8 cellular contexts compared by ENCODE assay signal in genomic region chr1:50968884-50969610, GRCh38. TPM values are rescaled to one million over a fixed set of nuclear protein-coding genes. Genes with fewer than 3 reads are reported as not detected.
DNase-seq lines count a peak whose midpoint lies in the region; ATAC-seq and TF ChIP-seq lines count a peak whose summit lies in the region.

No MANE protein-coding gene starts in this region.

- peak overlapping the region; percentile 83 for H3K4me3 ChIP-seq in AG04449 (ENCODE audit: low read depth, low read length)
- peak overlapping the region; percentile 74 to 85 (median 77) for H3K4me3 ChIP-seq in Peyer's patch
- H3K4me3 ChIP-seq in MM.1S (ENCODE audit: low read length): no peak overlapping the region

- H3K9me2 ChIP-seq in MM.1S (replicated peaks; ENCODE audit: insufficient read depth, low read length): no peaks in the 10 kb centered on the region

- peaks cover 7% of the 10 kb centered on the region for H3K27me3 Mint-ChIP-seq in activated naive CD8-positive, alpha-beta T cell treated with anti-CD3 and anti-CD28 coated beads, Interleukin-2, amount 10 ng/mL, durations not matched to agents 7 days and 5 days

- peak overlapping the region; percentile 100 for H3K27ac Mint-ChIP-seq in activated naive CD8-positive, alpha-beta T cell treated with anti-CD3 and anti-CD28 coated beads, Interleukin-2, amount 10 ng/mL, durations not matched to agents 7 days and 5 days

- H3K36me3 ChIP-seq in Peyer's patch: no peaks in the 10 kb centered on the region
- H3K36me3 ChIP-seq in MM.1S (replicated peaks; ENCODE audit: insufficient read depth, low read length): no peaks in the 10 kb centered on the region

- CTCF ChIA-PET in AG04449 (lab: Yijun Ruan, JAX): interaction anchor here (1.0 to 4.1 kb wide), 6 partner anchors 8 to 222 kb away, joined by 3 to 23 read pairs (median 7); partner anchors contain the start of gene FAF1

- no peak overlapping the region for H3K9ac ChIP-seq in MM.1S (ENCODE audit: low read length)

- H3K27me3 ChIP-seq in Peyer's patch: no peaks in the 10 kb centered on the region
- H3K27me3 ChIP-seq in MM.1S (replicated peaks; ENCODE audit: insufficient read depth, low read length): no peaks in the 10 kb centered on the region

- TF ChIP-seq CTCF in AG04449 (IDR thresholded peaks at IDR 0.05; ENCODE audit: insufficient read depth, low read length, missing control alignments): no peak
- TF ChIP-seq CTCF in Peyer's patch (IDR thresholded peaks at IDR 0.05): no peak
- no peak for TF ChIP-seq CTCF in MM.1S (IDR thresholded peaks at IDR 0.05; ENCODE audit: low read length)

- H3K79me2 ChIP-seq in MM.1S (ENCODE audit: low read length): no peaks in the 10 kb centered on the region

- H4K20me1 ChIP-seq in MM.1S (ENCODE audit: insufficient read depth, low read length): no peaks in the 10 kb centered on the region

- H3K27ac ChIP-seq in Peyer's patch (peak overlapping the region; percentile 92 to 99 (median 96)), MM.1S (ENCODE audit: low read length) (no peak overlapping the region)

- peaks cover 14% of the 10 kb centered on the region for H3K4me1 Mint-ChIP-seq in activated naive CD8-positive, alpha-beta T cell treated with anti-CD3 and anti-CD28 coated beads, Interleukin-2, amount 10 ng/mL, durations not matched to agents 7 days and 5 days

- TF ChIP-seq POLR2A in Peyer's patch (IDR thresholded peaks at IDR 0.05): peak in 1 of 2 donors; percentile 25

- H3F3A ChIP-seq in MM.1S (ENCODE audit: insufficient read depth, low read length): no peaks in the 10 kb centered on the region

- H3K36me3 Mint-ChIP-seq in activated naive CD8-positive, alpha-beta T cell treated with anti-CD3 and anti-CD28 coated beads, Interleukin-2, amount 10 ng/mL, durations not matched to agents 7 days and 5 days: peaks cover 26% of the 10 kb centered on the region

- H3K9me3 ChIP-seq in Peyer's patch (no peaks in the 10 kb centered on the region), MM.1S (replicated peaks; ENCODE audit: insufficient read depth, low read length) (no peaks in the 10 kb centered on the region)

- POLR2A ChIA-PET in AG04449 (lab: Yijun Ruan, JAX): interaction anchor here (1.8 to 2.0 kb wide), 2 partner anchors 9 kb away, joined by 8 to 26 read pairs; partner anchors contain the start of gene FAF1
- POLR2A ChIA-PET in activated naive CD8-positive, alpha-beta T cell treated with anti-CD3 and anti-CD28 coated beads, Interleukin-2, amount 10 ng/mL, durations not matched to agents 7 days and 5 days (lab: Charles Lee): interaction anchor here (0.9 to 3.9 kb wide), 6 partner anchors 9 to 267 kb away, joined by 3 to 108 read pairs (median 3); partner anchors contain the start of genes FAF1 and RNF11

- peak overlapping the region; percentile 99 for H3K4me3 Mint-ChIP-seq in activated naive CD8-positive, alpha-beta T cell treated with anti-CD3 and anti-CD28 coated beads, Interleukin-2, amount 10 ng/mL, durations not matched to agents 7 days and 5 days

- H3K4me1 ChIP-seq in Peyer's patch (peaks cover 0 to 9% (median 4%) of the 10 kb centered on the region in 4 donors), MM.1S (ENCODE audit: low read length) (no peaks in the 10 kb centered on the region)

- peak; percentile 13 for ATAC-seq in GM18520 (IDR thresholded peaks at IDR 0.05; ENCODE audit: unreplicated experiment)
- ATAC-seq in HG03039 (IDR thresholded peaks at IDR 0.05; ENCODE audit: unreplicated experiment): peak; percentile 22
- ATAC-seq in activated naive CD8-positive, alpha-beta T cell treated with anti-CD3 and anti-CD28 coated beads, Interleukin-2, amount 10 ng/mL, durations not matched to agents 7 days and 5 days (ENCODE audit: low read depth): peak; percentile 23
- ATAC-seq in left cardiac atrium: peak; percentile 24 to 44

- H2AFZ ChIP-seq in MM.1S (ENCODE audit: low read length): no peak overlapping the region

- intact Hi-C loops in left cardiac atrium (cut with DNase I) (no loop called here), posterior cingulate gyrus (cut with DNase I) (loop anchor here (1.0 to 5.0 kb wide), 3 partner anchors 9 to 273 kb away; partner anchors contain the start of gene FAF1)

- H3K9me3 Mint-ChIP-seq in activated naive CD8-positive, alpha-beta T cell treated with anti-CD3 and anti-CD28 coated beads, Interleukin-2, amount 10 ng/mL, durations not matched to agents 7 days and 5 days: no peaks in the 10 kb centered on the region

- H3K4me2 ChIP-seq in MM.1S (ENCODE audit: low read depth, low read length): no peak overlapping the region

- DNase-seq in AG04449 (ENCODE audit: low read depth, low spot score) (no peak), Peyer's patch (peak; percentile 48 to 81 (median 72)), left cardiac atrium (peak; percentile 45), posterior cingulate gyrus (peak in 8 of 10 donors; percentile 24 to 90 (median 58)), MM.1S (no peak)
- DNase-seq in activated naive CD8-positive, alpha-beta T cell treated with anti-CD3 and anti-CD28 coated beads, Interleukin-2, amount 10 ng/mL, durations not matched to agents 7 days and 5 days: peak; percentile 73

RNA-seq across cellular contexts. Expression of gene CDKN2C, which starts 1.0 kb away (rescaled TPM):
- total RNA-seq in Peyer's patch: 10 to 100 TPM in 2 of 4 donors, 1 to 10 TPM in 2; 5.8 to 14.5 (median 9.5) TPM
- 10 to 100 TPM; 52.5 to 62.9 TPM for total RNA-seq in activated naive CD8-positive, alpha-beta T cell treated with anti-CD3 and anti-CD28 coated beads, Interleukin-2, amount 10 ng/mL, durations not matched to agents 7 days and 5 days
- 10 to 100 TPM; 10.0 to 19.1 TPM for total RNA-seq in left cardiac atrium

RNA-seq across cellular contexts. Expression of gene FAF1, which starts 9.0 kb away (rescaled TPM):
- 10 to 100 TPM; 36.9 to 77.6 (median 48.3) TPM for total RNA-seq in Peyer's patch
- total RNA-seq in activated naive CD8-positive, alpha-beta T cell treated with anti-CD3 and anti-CD28 coated beads, Interleukin-2, amount 10 ng/mL, durations not matched to agents 7 days and 5 days: 10 to 100 TPM; 70.3 to 75.2 TPM
- 10 to 100 TPM; 71.2 to 76.8 TPM for total RNA-seq in left cardiac atrium

Comparison
In these comparisons a context has a peak if more than half of its experiments do, and no peak if none do; other contexts are left out.
1. DNase-seq: peak in Peyer's patch (3 of 3), activated naive CD8-positive, alpha-beta T cell treated with anti-CD3 and anti-CD28 coated beads, Interleukin-2, amount 10 ng/mL, durations not matched to agents 7 days and 5 days (single experiment), left cardiac atrium (single experiment) and posterior cingulate gyrus (8 of 10); none in AG04449 (single experiment) and MM.1S (single experiment).
2. Peak in every context shown above with its lines, with median percentiles within 50 percentile points of each other: ATAC-seq.